ENCODE assay signal across 8 cellular contexts in the genomic region with DNA sequence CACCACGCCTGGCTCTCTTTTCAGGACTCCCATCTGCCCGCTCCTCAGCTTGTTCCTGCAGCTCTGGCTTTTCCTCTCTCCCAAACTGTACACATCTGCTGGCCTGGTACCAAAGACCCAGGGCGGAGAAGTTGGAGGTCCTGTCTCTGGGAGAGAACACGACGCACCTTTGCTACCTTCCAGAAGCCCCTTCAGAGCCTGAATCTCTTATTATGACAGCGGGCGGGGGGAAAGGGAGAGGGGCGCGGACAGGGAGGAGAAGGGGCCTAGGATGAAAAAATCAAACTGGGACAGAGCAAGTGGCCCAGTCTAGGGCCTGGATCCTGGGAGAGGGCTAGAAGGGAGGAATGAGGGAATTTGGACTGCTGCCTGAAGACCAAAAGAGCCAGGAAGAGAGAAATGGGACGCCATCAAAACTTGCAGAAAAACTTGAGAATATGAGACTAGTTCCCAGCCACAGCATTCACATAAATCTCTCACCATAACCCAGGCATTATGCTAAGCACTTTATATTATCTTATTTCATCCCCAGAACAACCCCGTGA. TPM values are rescaled to one million over a fixed set of nuclear protein-coding genes. Genes with fewer than 3 reads are reported as not detected.
DNase-seq lines count a peak whose midpoint lies in the region; ATAC-seq and TF ChIP-seq lines count a peak whose summit lies in the region.

No MANE protein-coding gene starts in this region.

- ATAC-seq in gastroesophageal sphincter (no peak), GM18520 (IDR thresholded peaks at IDR 0.05; ENCODE audit: unreplicated experiment) (no peak), GM18511 (IDR thresholded peaks at IDR 0.05; ENCODE audit: unreplicated experiment) (no peak)

- H3K27me3 ChIP-seq in CD8-positive, alpha-beta memory T cell (ENCODE audit: insufficient read depth, low read length, poor library complexity, severe bottlenecking), result no peaks in the 10 kb centered on the region
- H3K27me3 ChIP-seq in WERI-Rb-1 (ENCODE audit: insufficient read depth, low read depth, severe bottlenecking), result no peaks in the 10 kb centered on the region
- H3K27me3 ChIP-seq in gastroesophageal sphincter, result no peaks in the 10 kb centered on the region

- CTCF ChIA-PET in CD8-positive, alpha-beta memory T cell (lab: Charles Lee), result interaction anchor here (1.3 to 11.7 kb wide), 4 partner anchors 17 to 141 kb away, joined by 3 to 108 read pairs (median 36); a partner anchor contains a TSS

- TF ChIP-seq EP300 in gastroesophageal sphincter (IDR thresholded peaks at IDR 0.05), result no peak

- peaks cover 0 to 4% (median 0%) of the 10 kb centered on the region in 5 donors for H3K9me3 Mint-ChIP-seq in CD8-positive, alpha-beta memory T cell

- TF ChIP-seq CTCF in WERI-Rb-1 (IDR thresholded peaks at IDR 0.05; ENCODE audit: low read depth, low read length) (no peak), gastroesophageal sphincter (IDR thresholded peaks at IDR 0.05) (no peak), retinal pigment epithelial cell (conservative IDR thresholded peaks at IDR 0.05; ENCODE audit: low read depth, low read length) (no peak)

- no peak overlapping the region for H3K4me3 Mint-ChIP-seq in CD8-positive, alpha-beta memory T cell

- peaks cover 0 to 20% of the 10 kb centered on the region in 2 donors for H3K27me3 Mint-ChIP-seq in CD8-positive, alpha-beta memory T cell

- no peak for TF ChIP-seq POLR2A in gastroesophageal sphincter (IDR thresholded peaks at IDR 0.05)

- H3K27ac Mint-ChIP-seq in CD8-positive, alpha-beta memory T cell, result no peak overlapping the region

- peak overlapping the region; percentile 100 for H3K4me3 ChIP-seq in CD8-positive, alpha-beta memory T cell (ENCODE audit: low read length)
- H3K4me3 ChIP-seq in WERI-Rb-1 (ENCODE audit: low read depth, low read length) (peak overlapping the region; percentile 37), gastroesophageal sphincter (peak overlapping the region; percentile 79 to 91), retinal pigment epithelial cell (ENCODE audit: low read length) (peak overlapping the region; percentile 21)

- DNase-seq in CD8-positive, alpha-beta memory T cell, result no peak
- DNase-seq in WERI-Rb-1 (no peak), retinal pigment epithelial cell (ENCODE audit: low read depth) (no peak), NCI-H345 (lab: John Stamatoyannopoulos, UW) (no peak), cortex of kidney (lab: John Stamatoyannopoulos, UW) (no peak)

- no peaks in the 10 kb centered on the region for H3K9me3 ChIP-seq in CD8-positive, alpha-beta memory T cell (ENCODE audit: low read length)
- H3K9me3 ChIP-seq in WERI-Rb-1 (ENCODE audit: severe bottlenecking) (no peaks in the 10 kb centered on the region), gastroesophageal sphincter (no peaks in the 10 kb centered on the region)

- 2 to 18% methylated on average over 4 to 5 of the region's 11 CpGs for WGBS in gastroesophageal sphincter (ENCODE audit: low coverage in 1 of 2), 2 donors

- H3K36me3 Mint-ChIP-seq in CD8-positive, alpha-beta memory T cell, result peaks cover 8 to 56% (median 8%) of the 10 kb centered on the region in 3 donors

- POLR2A ChIA-PET in CD8-positive, alpha-beta memory T cell (lab: Charles Lee), result interaction anchor here (0.6 to 5.6 kb wide), 7 partner anchors 9 to 471 kb away, joined by 3 to 40 read pairs (median 10); a partner anchor contains a TSS

- peak overlapping the region; percentile 100 for H3K27ac ChIP-seq in CD8-positive, alpha-beta memory T cell (ENCODE audit: low read depth, low read length)
- H3K27ac ChIP-seq in WERI-Rb-1 (peak overlapping the region; percentile 34; the same call in 1 of the 2 replicates), gastroesophageal sphincter (peak overlapping the region; percentile 99 to 100 (median 99))

- H3K36me3 ChIP-seq in CD8-positive, alpha-beta memory T cell (ENCODE audit: insufficient read depth, low read length), result peaks cover 19% of the 10 kb centered on the region
- H3K36me3 ChIP-seq in WERI-Rb-1 (peaks cover 21% of the 10 kb centered on the region), gastroesophageal sphincter (peaks cover 0 to 26% of the 10 kb centered on the region in 2 donors)

- H3K4me1 ChIP-seq in CD8-positive, alpha-beta memory T cell (ENCODE audit: insufficient read depth, low read length), result peaks cover 75% of the 10 kb centered on the region
- H3K4me1 ChIP-seq in gastroesophageal sphincter, result peaks cover 0 to 58% (median 35%) of the 10 kb centered on the region in 3 donors

- H3K4me1 Mint-ChIP-seq in CD8-positive, alpha-beta memory T cell, result peaks cover 27 to 73% (median 42%) of the 10 kb centered on the region in 3 donors

RNA-seq across cellular contexts. Expression of a gene that starts 2.5 kb away (rescaled TPM):
- total RNA-seq in CD8-positive, alpha-beta memory T cell, result 10 to 100 TPM; 26.5 to 35.8 TPM
- polyA plus RNA-seq in CD8-positive, alpha-beta memory T cell, result 12.1 TPM
- total RNA-seq in gastroesophageal sphincter, result 100 to 1,000 TPM in 3 of 4 donors, 10 to 100 TPM in 1; 67.1 to 188 (median 136) TPM

RNA-seq across cellular contexts. Expression of a gene that starts 8.1 kb away (rescaled TPM):
- 10 to 100 TPM; 38.3 to 41.0 TPM for total RNA-seq in CD8-positive, alpha-beta memory T cell
- 98.3 TPM for polyA plus RNA-seq in CD8-positive, alpha-beta memory T cell
- 10 to 100 TPM; 14.6 to 39.8 (median 33.4) TPM for total RNA-seq in gastroesophageal sphincter

RNA-seq across cellular contexts. Expression of a gene that starts 21.5 kb away (rescaled TPM):
- total RNA-seq in CD8-positive, alpha-beta memory T cell, result 10 to 100 TPM; 21.3 to 22.4 TPM
- polyA plus RNA-seq in CD8-positive, alpha-beta memory T cell, result 50.7 TPM
- 10 to 100 TPM; 11.2 to 18.8 (median 15.5) TPM for total RNA-seq in gastroesophageal sphincter

RNA-seq across cellular contexts. Expression of a gene that starts 30.8 kb away (rescaled TPM):
- 1 to 10 TPM; 1.6 to 1.8 TPM for total RNA-seq in CD8-positive, alpha-beta memory T cell
- not detected for polyA plus RNA-seq in CD8-positive, alpha-beta memory T cell
- total RNA-seq in gastroesophageal sphincter, result under 1 TPM in 2 of 4 donors, not detected in 2; 0.89 to 0.94 TPM

RNA-seq across cellular contexts. Expression of a gene that starts 35.3 kb away (rescaled TPM):
- 1 to 10 TPM; 8.1 to 8.8 TPM for total RNA-seq in CD8-positive, alpha-beta memory T cell
- polyA plus RNA-seq in CD8-positive, alpha-beta memory T cell, result 30.0 TPM
- total RNA-seq in gastroesophageal sphincter, result 10 to 100 TPM in 3 of 4 donors, 1 to 10 TPM in 1; 8.1 to 16.1 (median 12.4) TPM

Comparison
In these comparisons a context has a peak if more than half of its experiments do, and no peak if none do; other contexts are left out.
1. H3K27ac ChIP-seq: peak in every context shown above with its lines; median percentile 100 in CD8-positive, alpha-beta memory T cell; 99 in gastroesophageal sphincter; 34 in WERI-Rb-1.
2. H3K4me3 ChIP-seq: peak in every context shown above with its lines; median percentile 100 in CD8-positive, alpha-beta memory T cell; 85 in gastroesophageal sphincter; 37 in WERI-Rb-1; 21 in retinal pigment epithelial cell.